8 cellular contexts compared by ENCODE assay signal in the genomic region with DNA sequence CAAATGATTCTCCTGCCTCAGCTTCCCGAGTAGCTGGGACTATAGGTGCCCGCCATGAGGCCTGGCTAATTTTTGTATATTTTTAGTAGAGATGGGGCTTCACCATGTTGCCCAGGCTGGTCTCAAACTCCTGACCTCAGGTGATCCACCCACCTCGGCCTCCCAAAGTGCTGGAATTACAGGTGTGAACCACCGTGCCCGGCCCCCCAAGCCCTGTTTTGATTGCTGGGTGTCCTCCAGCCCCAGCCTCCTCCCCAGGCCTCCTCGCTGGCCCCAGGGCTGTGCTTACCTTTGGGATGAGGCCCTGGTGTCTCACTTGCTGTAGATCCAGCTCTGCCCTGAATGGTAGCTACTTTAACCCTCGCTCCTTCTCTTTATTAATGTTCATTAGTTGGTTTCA. TPM values are rescaled to one million over a fixed set of nuclear protein-coding genes. Genes with fewer than 3 reads are reported as not detected.
A peak's percentile ranks its signal among the peaks of the same experiment; 100 is the strongest.
DNase-seq lines count a peak whose midpoint lies in the region; ATAC-seq and TF ChIP-seq lines count a peak whose summit lies in the region.
"Not testable (repeated sequence)": the region's sequence is repeated elsewhere in the genome, so short reads cannot be mapped to it uniquely, and the experiment has no call there.

No MANE protein-coding gene starts in this region.

- not testable (repeated sequence) for H4K5ac ChIP-seq in H9 (ENCODE audit: insufficient read length, low read depth, low read length)

- not testable (repeated sequence) for DNase-seq in H9; WERI-Rb-1; activated T-helper 1 cell treated with anti-CD3 and anti-CD28 coated beads, Interleukin-12 subunit alpha, Interleukin-12 subunit beta, Interleukin-2, Interleukin-4 antibody, amounts not matched to agents 30 ng/mL and 10 ng/mL and 1 ng/mL, durations not matched to agents 14 hours and 24 hours and 36 hours (ENCODE audit: low spot score); naive B cell
- peak; percentile 41 for DNase-seq in spleen
- peak; percentile 25 to 54 for DNase-seq in aorta

- not testable (repeated sequence) for H3K36me3 ChIP-seq in BLaER1; OCI-LY1 (ENCODE audit: insufficient read depth, low read length); aorta (ENCODE audit: control insufficient read depth in 1 of 2, insufficient read depth in 2 of 2, low read length in 1 of 2)
- H3K36me3 ChIP-seq in WERI-Rb-1 = peaks cover 62% of the 10 kb centered on the region
- peaks cover 0 to 84% (median 14%) of the 10 kb centered on the region in 6 donors for H3K36me3 ChIP-seq in spleen

- not testable (repeated sequence) for H3K56ac ChIP-seq in H9 (ENCODE audit: insufficient read length, low read depth, low read length)

- peaks cover 29% of the 10 kb centered on the region for H4K20me1 ChIP-seq in BLaER1
- H4K20me1 ChIP-seq in H9 (ENCODE audit: control insufficient read depth, insufficient read depth, insufficient read length); OCI-LY1 (ENCODE audit: insufficient read depth, low read length): not testable (repeated sequence)

- not testable (repeated sequence) for H4K8ac ChIP-seq in H9 (replicated peaks; ENCODE audit: insufficient read length, low read depth, low read length)

- peak overlapping the region; percentile 88 for H3K4me2 ChIP-seq in BLaER1
- H3K4me2 ChIP-seq in H9 (ENCODE audit: insufficient read depth, insufficient read length, low read length); OCI-LY1 (ENCODE audit: low read length): not testable (repeated sequence)

- H2BK12ac ChIP-seq in H9 (ENCODE audit: insufficient read length, low read depth, low read length) = not testable (repeated sequence)

- not testable (repeated sequence) for H3K79me2 ChIP-seq in H9 (ENCODE audit: insufficient read depth, low read length); OCI-LY1 (ENCODE audit: insufficient read depth, low read length)

- not testable (repeated sequence) for H3K79me1 ChIP-seq in H9 (ENCODE audit: insufficient read depth, low read depth, low read length, poor library complexity, severe bottlenecking)

- H3K4me1 ChIP-seq in BLaER1 (peaks cover 69% of the 10 kb centered on the region), OCI-LY1 (ENCODE audit: insufficient read depth, low read length, severe bottlenecking) (peaks cover 29% of the 10 kb centered on the region), spleen (peaks cover 0 to 47% (median 2%) of the 10 kb centered on the region in 6 donors)
- not testable (repeated sequence) for H3K4me1 ChIP-seq in H9 (ENCODE audit: insufficient read depth, low read length); aorta (ENCODE audit: control insufficient read depth in 1 of 2, insufficient read depth in 2 of 2, low read length in 2 of 2)

- H2AK5ac ChIP-seq in H9 (ENCODE audit: insufficient read length, low read length) = not testable (repeated sequence)

- H3T11ph ChIP-seq in H9 (ENCODE audit: low read length) = not testable (repeated sequence)

- ATAC-seq in naive B cell (ENCODE audit: low read depth in 2 of 2); aorta (ENCODE audit: low FRiP score): not testable (repeated sequence)

- H3K23me2 ChIP-seq in H9 (ENCODE audit: insufficient read length, low read depth, low read length, poor library complexity, severe bottlenecking) = not testable (repeated sequence)

- H3K27me3 Mint-ChIP-seq in H9 (ENCODE audit: low read depth); activated T-helper 1 cell treated with anti-CD3 and anti-CD28 coated beads, Interleukin-12 subunit alpha, Interleukin-12 subunit beta, Interleukin-2, Interleukin-4 antibody, amounts not matched to agents 30 ng/mL and 10 ng/mL and 1 ng/mL, durations not matched to agents 14 hours and 24 hours and 36 hours (ENCODE audit: insufficient read depth); naive B cell: not testable (repeated sequence)

- not testable (repeated sequence) for H3K9ac ChIP-seq in BLaER1; H9 (ENCODE audit: extremely low read depth, insufficient read length, low read length); OCI-LY1 (ENCODE audit: low read length)

- not testable (repeated sequence) for H3K18ac ChIP-seq in H9 (ENCODE audit: insufficient read length, low read depth, low read length)

- TF ChIP-seq POLR2A in spleen (IDR thresholded peaks at IDR 0.05) = not testable (repeated sequence)

- not testable (repeated sequence) for H3K27ac ChIP-seq in BLaER1; H9 (ENCODE audit: insufficient read length, low read depth, low read length); spleen; aorta (ENCODE audit: low read depth in 1 of 2, low read length in 2 of 2)
- H3K27ac ChIP-seq in OCI-LY1 (ENCODE audit: low read depth, low read length, poor library complexity, severe bottlenecking) (peak overlapping the region; percentile 86), WERI-Rb-1 (peak overlapping the region; percentile 100; the same call in 1 of the 2 replicates)

- H2AFZ ChIP-seq in H9 (ENCODE audit: low read length); OCI-LY1 (ENCODE audit: low read length): not testable (repeated sequence)

- H3K27ac Mint-ChIP-seq in H9 (peak overlapping the region in 2 of 3 experiments; percentile 49 to 57; a peak in 1 of 7 replicates), naive B cell (peak overlapping the region in 5 of 6 donors; percentile 34 to 90 (median 67))
- H3K27ac Mint-ChIP-seq in activated T-helper 1 cell treated with anti-CD3 and anti-CD28 coated beads, Interleukin-12 subunit alpha, Interleukin-12 subunit beta, Interleukin-2, Interleukin-4 antibody, amounts not matched to agents 30 ng/mL and 10 ng/mL and 1 ng/mL, durations not matched to agents 14 hours and 24 hours and 36 hours = peak overlapping the region; percentile 26

- H3K23ac ChIP-seq in H9 (ENCODE audit: insufficient read length, low read depth, low read length) = not testable (repeated sequence)

- H3K9me3 Mint-ChIP-seq in H9; activated T-helper 1 cell treated with anti-CD3 and anti-CD28 coated beads, Interleukin-12 subunit alpha, Interleukin-12 subunit beta, Interleukin-2, Interleukin-4 antibody, amounts not matched to agents 30 ng/mL and 10 ng/mL and 1 ng/mL, durations not matched to agents 14 hours and 24 hours and 36 hours; naive B cell: not testable (repeated sequence)

- H4K91ac ChIP-seq in H9 (ENCODE audit: insufficient read length, low read depth, low read length) = not testable (repeated sequence)

- not testable (repeated sequence) for H3K4ac ChIP-seq in H9 (ENCODE audit: low read depth, low read length)

- H2BK15ac ChIP-seq in H9 (ENCODE audit: low read depth, low read length) = not testable (repeated sequence)

- not testable (repeated sequence) for H3K9me3 ChIP-seq in BLaER1; H9 (ENCODE audit: control insufficient read depth, low read depth, low read length); OCI-LY1 (ENCODE audit: low read length); WERI-Rb-1 (ENCODE audit: severe bottlenecking); spleen; aorta (ENCODE audit: control insufficient read depth, low read length)

- H2BK5ac ChIP-seq in H9 (ENCODE audit: insufficient read length, low read length) = not testable (repeated sequence)

- intact Hi-C loops in activated T-helper 1 cell treated with anti-CD3 and anti-CD28 coated beads, Interleukin-12 subunit alpha, Interleukin-12 subunit beta, Interleukin-2, Interleukin-4 antibody, amounts not matched to agents 30 ng/mL and 10 ng/mL and 1 ng/mL, durations not matched to agents 14 hours and 24 hours and 36 hours (cut with micrococcal nuclease); spleen (cut with DNase I; ENCODE audit: low total_unique reads); aorta (cut with DNase I): not testable (repeated sequence)

- not testable (repeated sequence) for H2BK120ac ChIP-seq in H9 (ENCODE audit: low read depth, low read length, poor library complexity, severe bottlenecking)

- not testable (repeated sequence) for H2BK20ac ChIP-seq in H9 (ENCODE audit: low read depth, low read length, poor library complexity, severe bottlenecking)

- no CpG with 5 or more reads among the region's 7 CpGs for WGBS in H9 (ENCODE audit: extremely low coverage, insufficient read length, low lambda C conversion rate)
- WGBS in spleen, 5 donors = 89 to 96% (median 95%) methylated on average over 5 to 7 of the region's 7 CpGs
- 91 to 96% methylated on average over 7 of the region's 7 CpGs for WGBS in aorta, 2 donors

- not testable (repeated sequence) for H3K4me3 ChIP-seq in BLaER1; OCI-LY1 (ENCODE audit: low read depth, low read length, poor library complexity, severe bottlenecking); WERI-Rb-1 (ENCODE audit: low read depth, low read length); spleen; aorta (ENCODE audit: low read length in 2 of 2)

- H3K4me1 Mint-ChIP-seq in H9 = peaks cover 10 to 20% of the 10 kb centered on the region in 2 experiments
- H3K4me1 Mint-ChIP-seq in activated T-helper 1 cell treated with anti-CD3 and anti-CD28 coated beads, Interleukin-12 subunit alpha, Interleukin-12 subunit beta, Interleukin-2, Interleukin-4 antibody, amounts not matched to agents 30 ng/mL and 10 ng/mL and 1 ng/mL, durations not matched to agents 14 hours and 24 hours and 36 hours (ENCODE audit: low read depth) = peaks cover 17% of the 10 kb centered on the region
- peaks cover 43 to 57% (median 45%) of the 10 kb centered on the region in 3 donors for H3K4me1 Mint-ChIP-seq in naive B cell

- not testable (repeated sequence) for H3K4me3 Mint-ChIP-seq in H9; activated T-helper 1 cell treated with anti-CD3 and anti-CD28 coated beads, Interleukin-12 subunit alpha, Interleukin-12 subunit beta, Interleukin-2, Interleukin-4 antibody, amounts not matched to agents 30 ng/mL and 10 ng/mL and 1 ng/mL, durations not matched to agents 14 hours and 24 hours and 36 hours
- H3K4me3 Mint-ChIP-seq in naive B cell = peak overlapping the region in 3 of 8 donors; percentile 25 to 85 (median 81)

- peaks cover 17 to 34% (median 19%) of the 10 kb centered on the region in 3 experiments for H3K36me3 Mint-ChIP-seq in H9 (ENCODE audit: insufficient read depth in 1 of 3, low read depth in 3 of 3)
- H3K36me3 Mint-ChIP-seq in activated T-helper 1 cell treated with anti-CD3 and anti-CD28 coated beads, Interleukin-12 subunit alpha, Interleukin-12 subunit beta, Interleukin-2, Interleukin-4 antibody, amounts not matched to agents 30 ng/mL and 10 ng/mL and 1 ng/mL, durations not matched to agents 14 hours and 24 hours and 36 hours (ENCODE audit: low read depth) = peaks cover 23% of the 10 kb centered on the region
- not testable (repeated sequence) for H3K36me3 Mint-ChIP-seq in naive B cell

- not testable (repeated sequence) for H3F3A ChIP-seq in OCI-LY1 (ENCODE audit: insufficient read depth, low read length)

- not testable (repeated sequence) for H3K14ac ChIP-seq in H9 (ENCODE audit: insufficient read depth, low read length)

- H3K27me3 ChIP-seq in BLaER1; H9 (ENCODE audit: insufficient read depth, low read length); OCI-LY1 (ENCODE audit: insufficient read depth, low read length); WERI-Rb-1 (ENCODE audit: insufficient read depth, low read depth, severe bottlenecking); spleen (replicated peaks in 1 of 7); aorta (ENCODE audit: control insufficient read depth in 1 of 2, insufficient read depth in 2 of 2, low read length in 1 of 2): not testable (repeated sequence)

- TF ChIP-seq CTCF in H9 (conservative IDR thresholded peaks at IDR 0.05); OCI-LY1 (IDR thresholded peaks at IDR 0.05; ENCODE audit: low read length); WERI-Rb-1 (IDR thresholded peaks at IDR 0.05; ENCODE audit: low read depth, low read length); spleen (IDR thresholded peaks at IDR 0.05 in 8 of 11, conservative IDR thresholded peaks at IDR 0.05 in 3 of 11): not testable (repeated sequence)

- H3K9me2 ChIP-seq in OCI-LY1 (ENCODE audit: low read depth, low read length) = not testable (repeated sequence)

RNA-seq across cellular contexts. Expression of gene PDIA5, which starts 45.8 kb away (rescaled TPM):
- total RNA-seq in H9 (2021) (21.9 and 24.3 TPM in 2 replicates), spleen (10 to 100 TPM; 16.9 to 30.2 (median 22.1) TPM), aorta (10 to 100 TPM; 38.4 to 50.4 TPM)
- total RNA-seq in activated T-helper 1 cell treated with anti-CD3 and anti-CD28 coated beads, Interleukin-12 subunit alpha, Interleukin-12 subunit beta, Interleukin-2, Interleukin-4 antibody, amounts not matched to agents 30 ng/mL and 10 ng/mL and 1 ng/mL, durations not matched to agents 14 hours and 24 hours and 36 hours = 28.9 and 31.1 TPM in 2 replicates
- polyA plus RNA-seq in naive B cell (ENCODE audit: low read depth in 6 of 6) (1 to 10 TPM; 1.7 to 4.4 (median 2.2) TPM), spleen (1 to 10 TPM; 5.8 to 8.9 (median 7.3) TPM), aorta (10 to 100 TPM in 1 of 2 donors, 1 to 10 TPM in 1; 8.6 to 22.3 TPM)
